Comparison of ENCODE assay signal across 1 cellular context in the genomic region with DNA sequence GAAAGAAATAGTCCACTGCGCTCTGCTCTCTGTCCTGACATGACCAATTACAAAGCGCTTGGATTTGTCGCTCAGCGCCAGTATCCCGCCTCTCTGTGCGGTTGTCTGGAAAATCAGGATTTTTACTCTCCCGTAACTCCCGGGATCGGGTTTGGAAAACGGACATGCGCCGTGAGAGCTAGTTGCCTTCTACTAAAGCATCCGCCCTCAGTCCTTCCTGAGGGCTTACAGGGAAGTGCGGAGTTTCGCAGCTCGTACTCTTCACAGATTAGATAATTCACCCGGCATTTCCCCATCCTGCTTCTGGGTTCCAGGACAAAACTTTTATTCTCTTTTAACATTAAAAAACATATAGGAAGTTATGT.
A peak's percentile ranks its signal among the peaks of the same experiment; 100 is the strongest.
TF ChIP-seq lines count a peak whose summit lies in the region.

No MANE protein-coding gene starts in this region.

TF ChIP-seq in HepG2, 621 proteins besides CTCF, POLR2A, EP300 and RAD21 (continued from another document and continues in another):
- TF ChIP-seq, protein P1, sequence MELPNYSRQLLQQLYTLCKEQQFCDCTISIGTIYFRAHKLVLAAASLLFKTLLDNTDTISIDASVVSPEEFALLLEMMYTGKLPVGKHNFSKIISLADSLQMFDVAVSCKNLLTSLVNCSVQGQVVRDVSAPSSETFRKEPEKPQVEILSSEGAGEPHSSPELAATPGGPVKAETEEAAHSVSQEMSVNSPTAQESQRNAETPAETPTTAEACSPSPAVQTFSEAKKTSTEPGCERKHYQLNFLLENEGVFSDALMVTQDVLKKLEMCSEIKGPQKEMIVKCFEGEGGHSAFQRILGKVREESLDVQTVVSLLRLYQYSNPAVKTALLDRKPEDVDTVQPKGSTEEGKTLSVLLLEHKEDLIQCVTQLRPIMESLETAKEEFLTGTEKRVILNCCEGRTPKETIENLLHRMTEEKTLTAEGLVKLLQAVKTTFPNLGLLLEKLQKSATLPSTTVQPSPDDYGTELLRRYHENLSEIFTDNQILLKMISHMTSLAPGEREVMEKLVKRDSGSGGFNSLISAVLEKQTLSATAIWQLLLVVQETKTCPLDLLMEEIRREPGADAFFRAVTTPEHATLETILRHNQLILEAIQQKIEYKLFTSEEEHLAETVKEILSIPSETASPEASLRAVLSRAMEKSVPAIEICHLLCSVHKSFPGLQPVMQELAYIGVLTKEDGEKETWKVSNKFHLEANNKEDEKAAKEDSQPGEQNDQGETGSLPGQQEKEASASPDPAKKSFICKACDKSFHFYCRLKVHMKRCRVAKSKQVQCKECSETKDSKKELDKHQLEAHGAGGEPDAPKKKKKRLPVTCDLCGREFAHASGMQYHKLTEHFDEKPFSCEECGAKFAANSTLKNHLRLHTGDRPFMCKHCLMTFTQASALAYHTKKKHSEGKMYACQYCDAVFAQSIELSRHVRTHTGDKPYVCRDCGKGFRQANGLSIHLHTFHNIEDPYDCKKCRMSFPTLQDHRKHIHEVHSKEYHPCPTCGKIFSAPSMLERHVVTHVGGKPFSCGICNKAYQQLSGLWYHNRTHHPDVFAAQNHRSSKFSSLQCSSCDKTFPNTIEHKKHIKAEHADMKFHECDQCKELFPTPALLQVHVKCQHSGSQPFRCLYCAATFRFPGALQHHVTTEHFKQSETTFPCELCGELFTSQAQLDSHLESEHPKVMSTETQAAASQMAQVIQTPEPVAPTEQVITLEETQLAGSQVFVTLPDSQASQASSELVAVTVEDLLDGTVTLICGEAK (IDR thresholded peaks at IDR 0.05): no peak
- TF ChIP-seq, protein P1 (CRISPR knock-in tag; IDR thresholded peaks at IDR 0.05): no peak
- no peak for TF ChIP-seq IKZF1 (IDR thresholded peaks at IDR 0.05)
- no peak for TF ChIP-seq MEF2D (CRISPR knock-in tag; IDR thresholded peaks at IDR 0.05)
- 0 out of 2 replicates have a peak, but pooled peaks have one; percentile 16 for TF ChIP-seq ZNF670 (CRISPR knock-in tag; IDR thresholded peaks at IDR 0.05; ENCODE audit: borderline replicate concordance)
- TF ChIP-seq, protein P2, sequence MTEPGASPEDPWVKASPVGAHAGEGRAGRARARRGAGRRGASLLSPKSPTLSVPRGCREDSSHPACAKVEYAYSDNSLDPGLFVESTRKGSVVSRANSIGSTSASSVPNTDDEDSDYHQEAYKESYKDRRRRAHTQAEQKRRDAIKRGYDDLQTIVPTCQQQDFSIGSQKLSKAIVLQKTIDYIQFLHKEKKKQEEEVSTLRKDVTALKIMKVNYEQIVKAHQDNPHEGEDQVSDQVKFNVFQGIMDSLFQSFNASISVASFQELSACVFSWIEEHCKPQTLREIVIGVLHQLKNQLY (CRISPR knock-in tag; IDR thresholded peaks at IDR 0.05): no peak; the same call in 1 of the 2 replicates
- TF ChIP-seq ERF (CRISPR knock-in tag; IDR thresholded peaks at IDR 0.05): peak; percentile 34; the same call in 1 of the 2 replicates
- no peak for TF ChIP-seq ZNF850 (CRISPR knock-in tag; conservative IDR thresholded peaks at IDR 0.05)
- TF ChIP-seq, protein P3, sequence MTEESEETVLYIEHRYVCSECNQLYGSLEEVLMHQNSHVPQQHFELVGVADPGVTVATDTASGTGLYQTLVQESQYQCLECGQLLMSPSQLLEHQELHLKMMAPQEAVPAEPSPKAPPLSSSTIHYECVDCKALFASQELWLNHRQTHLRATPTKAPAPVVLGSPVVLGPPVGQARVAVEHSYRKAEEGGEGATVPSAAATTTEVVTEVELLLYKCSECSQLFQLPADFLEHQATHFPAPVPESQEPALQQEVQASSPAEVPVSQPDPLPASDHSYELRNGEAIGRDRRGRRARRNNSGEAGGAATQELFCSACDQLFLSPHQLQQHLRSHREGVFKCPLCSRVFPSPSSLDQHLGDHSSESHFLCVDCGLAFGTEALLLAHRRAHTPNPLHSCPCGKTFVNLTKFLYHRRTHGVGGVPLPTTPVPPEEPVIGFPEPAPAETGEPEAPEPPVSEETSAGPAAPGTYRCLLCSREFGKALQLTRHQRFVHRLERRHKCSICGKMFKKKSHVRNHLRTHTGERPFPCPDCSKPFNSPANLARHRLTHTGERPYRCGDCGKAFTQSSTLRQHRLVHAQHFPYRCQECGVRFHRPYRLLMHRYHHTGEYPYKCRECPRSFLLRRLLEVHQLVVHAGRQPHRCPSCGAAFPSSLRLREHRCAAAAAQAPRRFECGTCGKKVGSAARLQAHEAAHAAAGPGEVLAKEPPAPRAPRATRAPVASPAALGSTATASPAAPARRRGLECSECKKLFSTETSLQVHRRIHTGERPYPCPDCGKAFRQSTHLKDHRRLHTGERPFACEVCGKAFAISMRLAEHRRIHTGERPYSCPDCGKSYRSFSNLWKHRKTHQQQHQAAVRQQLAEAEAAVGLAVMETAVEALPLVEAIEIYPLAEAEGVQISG (CRISPR knock-in tag; IDR thresholded peaks at IDR 0.05): no peak
- TF ChIP-seq, protein P4, sequence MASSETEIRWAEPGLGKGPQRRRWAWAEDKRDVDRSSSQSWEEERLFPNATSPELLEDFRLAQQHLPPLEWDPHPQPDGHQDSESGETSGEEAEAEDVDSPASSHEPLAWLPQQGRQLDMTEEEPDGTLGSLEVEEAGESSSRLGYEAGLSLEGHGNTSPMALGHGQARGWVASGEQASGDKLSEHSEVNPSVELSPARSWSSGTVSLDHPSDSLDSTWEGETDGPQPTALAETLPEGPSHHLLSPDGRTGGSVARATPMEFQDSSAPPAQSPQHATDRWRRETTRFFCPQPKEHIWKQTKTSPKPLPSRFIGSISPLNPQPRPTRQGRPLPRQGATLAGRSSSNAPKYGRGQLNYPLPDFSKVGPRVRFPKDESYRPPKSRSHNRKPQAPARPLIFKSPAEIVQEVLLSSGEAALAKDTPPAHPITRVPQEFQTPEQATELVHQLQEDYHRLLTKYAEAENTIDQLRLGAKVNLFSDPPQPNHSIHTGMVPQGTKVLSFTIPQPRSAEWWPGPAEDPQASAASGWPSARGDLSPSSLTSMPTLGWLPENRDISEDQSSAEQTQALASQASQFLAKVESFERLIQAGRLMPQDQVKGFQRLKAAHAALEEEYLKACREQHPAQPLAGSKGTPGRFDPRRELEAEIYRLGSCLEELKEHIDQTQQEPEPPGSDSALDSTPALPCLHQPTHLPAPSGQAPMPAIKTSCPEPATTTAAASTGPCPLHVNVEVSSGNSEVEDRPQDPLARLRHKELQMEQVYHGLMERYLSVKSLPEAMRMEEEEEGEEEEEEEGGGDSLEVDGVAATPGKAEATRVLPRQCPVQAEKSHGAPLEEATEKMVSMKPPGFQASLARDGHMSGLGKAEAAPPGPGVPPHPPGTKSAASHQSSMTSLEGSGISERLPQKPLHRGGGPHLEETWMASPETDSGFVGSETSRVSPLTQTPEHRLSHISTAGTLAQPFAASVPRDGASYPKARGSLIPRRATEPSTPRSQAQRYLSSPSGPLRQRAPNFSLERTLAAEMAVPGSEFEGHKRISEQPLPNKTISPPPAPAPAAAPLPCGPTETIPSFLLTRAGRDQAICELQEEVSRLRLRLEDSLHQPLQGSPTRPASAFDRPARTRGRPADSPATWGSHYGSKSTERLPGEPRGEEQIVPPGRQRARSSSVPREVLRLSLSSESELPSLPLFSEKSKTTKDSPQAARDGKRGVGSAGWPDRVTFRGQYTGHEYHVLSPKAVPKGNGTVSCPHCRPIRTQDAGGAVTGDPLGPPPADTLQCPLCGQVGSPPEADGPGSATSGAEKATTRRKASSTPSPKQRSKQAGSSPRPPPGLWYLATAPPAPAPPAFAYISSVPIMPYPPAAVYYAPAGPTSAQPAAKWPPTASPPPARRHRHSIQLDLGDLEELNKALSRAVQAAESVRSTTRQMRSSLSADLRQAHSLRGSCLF (CRISPR knock-in tag; IDR thresholded peaks at IDR 0.05; ENCODE audit: borderline replicate concordance): no peak
- no peak; the same call in 1 of the 2 replicates for TF ChIP-seq ZNF441 (CRISPR knock-in tag; IDR thresholded peaks at IDR 0.05; ENCODE audit: borderline replicate concordance)
- TF ChIP-seq, protein P5, sequence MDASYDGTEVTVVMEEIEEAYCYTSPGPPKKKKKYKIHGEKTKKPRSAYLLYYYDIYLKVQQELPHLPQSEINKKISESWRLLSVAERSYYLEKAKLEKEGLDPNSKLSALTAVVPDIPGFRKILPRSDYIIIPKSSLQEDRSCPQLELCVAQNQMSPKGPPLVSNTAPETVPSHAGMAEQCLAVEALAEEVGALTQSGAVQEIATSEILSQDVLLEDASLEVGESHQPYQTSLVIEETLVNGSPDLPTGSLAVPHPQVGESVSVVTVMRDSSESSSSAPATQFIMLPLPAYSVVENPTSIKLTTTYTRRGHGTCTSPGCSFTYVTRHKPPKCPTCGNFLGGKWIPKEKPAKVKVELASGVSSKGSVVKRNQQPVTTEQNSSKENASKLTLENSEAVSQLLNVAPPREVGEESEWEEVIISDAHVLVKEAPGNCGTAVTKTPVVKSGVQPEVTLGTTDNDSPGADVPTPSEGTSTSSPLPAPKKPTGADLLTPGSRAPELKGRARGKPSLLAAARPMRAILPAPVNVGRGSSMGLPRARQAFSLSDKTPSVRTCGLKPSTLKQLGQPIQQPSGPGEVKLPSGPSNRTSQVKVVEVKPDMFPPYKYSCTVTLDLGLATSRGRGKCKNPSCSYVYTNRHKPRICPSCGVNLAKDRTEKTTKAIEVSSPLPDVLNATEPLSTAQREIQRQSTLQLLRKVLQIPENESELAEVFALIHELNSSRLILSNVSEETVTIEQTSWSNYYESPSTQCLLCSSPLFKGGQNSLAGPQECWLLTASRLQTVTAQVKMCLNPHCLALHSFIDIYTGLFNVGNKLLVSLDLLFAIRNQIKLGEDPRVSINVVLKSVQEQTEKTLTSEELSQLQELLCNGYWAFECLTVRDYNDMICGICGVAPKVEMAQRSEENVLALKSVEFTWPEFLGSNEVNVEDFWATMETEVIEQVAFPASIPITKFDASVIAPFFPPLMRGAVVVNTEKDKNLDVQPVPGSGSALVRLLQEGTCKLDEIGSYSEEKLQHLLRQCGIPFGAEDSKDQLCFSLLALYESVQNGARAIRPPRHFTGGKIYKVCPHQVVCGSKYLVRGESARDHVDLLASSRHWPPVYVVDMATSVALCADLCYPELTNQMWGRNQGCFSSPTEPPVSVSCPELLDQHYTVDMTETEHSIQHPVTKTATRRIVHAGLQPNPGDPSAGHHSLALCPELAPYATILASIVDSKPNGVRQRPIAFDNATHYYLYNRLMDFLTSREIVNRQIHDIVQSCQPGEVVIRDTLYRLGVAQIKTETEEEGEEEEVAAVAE (CRISPR knock-in tag; IDR thresholded peaks at IDR 0.05; ENCODE audit: borderline replicate concordance): peak; percentile 10; the same call in 1 of the 2 replicates
- no peak for TF ChIP-seq ZFP37 (CRISPR knock-in tag; IDR thresholded peaks at IDR 0.05; ENCODE audit: borderline replicate concordance)
- no peak for TF ChIP-seq NFE2 (CRISPR knock-in tag; IDR thresholded peaks at IDR 0.05)
- TF ChIP-seq GFI1 (CRISPR knock-in tag; IDR thresholded peaks at IDR 0.05; ENCODE audit: borderline replicate concordance): no peak
- TF ChIP-seq, protein P6, sequence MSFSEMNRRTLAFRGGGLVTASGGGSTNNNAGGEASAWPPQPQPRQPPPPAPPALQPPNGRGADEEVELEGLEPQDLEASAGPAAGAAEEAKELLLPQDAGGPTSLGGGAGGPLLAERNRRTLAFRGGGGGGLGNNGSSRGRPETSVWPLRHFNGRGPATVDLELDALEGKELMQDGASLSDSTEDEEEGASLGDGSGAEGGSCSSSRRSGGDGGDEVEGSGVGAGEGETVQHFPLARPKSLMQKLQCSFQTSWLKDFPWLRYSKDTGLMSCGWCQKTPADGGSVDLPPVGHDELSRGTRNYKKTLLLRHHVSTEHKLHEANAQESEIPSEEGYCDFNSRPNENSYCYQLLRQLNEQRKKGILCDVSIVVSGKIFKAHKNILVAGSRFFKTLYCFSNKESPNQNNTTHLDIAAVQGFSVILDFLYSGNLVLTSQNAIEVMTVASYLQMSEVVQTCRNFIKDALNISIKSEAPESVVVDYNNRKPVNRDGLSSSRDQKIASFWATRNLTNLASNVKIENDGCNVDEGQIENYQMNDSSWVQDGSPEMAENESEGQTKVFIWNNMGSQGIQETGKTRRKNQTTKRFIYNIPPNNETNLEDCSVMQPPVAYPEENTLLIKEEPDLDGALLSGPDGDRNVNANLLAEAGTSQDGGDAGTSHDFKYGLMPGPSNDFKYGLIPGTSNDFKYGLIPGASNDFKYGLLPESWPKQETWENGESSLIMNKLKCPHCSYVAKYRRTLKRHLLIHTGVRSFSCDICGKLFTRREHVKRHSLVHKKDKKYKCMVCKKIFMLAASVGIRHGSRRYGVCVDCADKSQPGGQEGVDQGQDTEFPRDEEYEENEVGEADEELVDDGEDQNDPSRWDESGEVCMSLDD (CRISPR knock-in tag; IDR thresholded peaks at IDR 0.05; ENCODE audit: borderline replicate concordance): 0 out of 2 replicates have a peak, but pooled peaks have one; percentile 20
- no peak for TF ChIP-seq ZMYM3 (CRISPR knock-in tag; IDR thresholded peaks at IDR 0.05)
- 0 out of 2 replicates have a peak, but pooled peaks have one; percentile 8 for TF ChIP-seq ZNF484 (CRISPR knock-in tag; IDR thresholded peaks at IDR 0.05; ENCODE audit: borderline replicate concordance, low read depth)
- TF ChIP-seq ZNF180 (CRISPR knock-in tag; IDR thresholded peaks at IDR 0.05; ENCODE audit: borderline replicate concordance, low read depth): no peak
- TF ChIP-seq ZNF790 (CRISPR knock-in tag; IDR thresholded peaks at IDR 0.05; ENCODE audit: borderline replicate concordance): 0 out of 2 replicates have a peak, but pooled peaks have one; percentile 19
- TF ChIP-seq RAD51 (IDR thresholded peaks at IDR 0.05; ENCODE audit: borderline replicate concordance): no peak
- no peak for TF ChIP-seq ZNF367 (CRISPR knock-in tag; IDR thresholded peaks at IDR 0.05; ENCODE audit: borderline replicate concordance)
- TF ChIP-seq ZNF317 (CRISPR knock-in tag; IDR thresholded peaks at IDR 0.05): no peak; the same call in 1 of the 2 replicates
- TF ChIP-seq ELF1 (CRISPR knock-in tag; IDR thresholded peaks at IDR 0.05): peak; percentile 49; the same call in 1 of the 2 replicates
